15 cellular contexts compared by ENCODE assay signal in genomic region chr12:51188359-51189051, GRCh38. TPM values are rescaled to one million over a fixed set of nuclear protein-coding genes. Genes with fewer than 3 reads are reported as not detected.
A peak's percentile ranks its signal among the peaks of the same experiment; 100 is the strongest.
DNase-seq lines count a peak whose midpoint lies in the region; ATAC-seq, FAIRE-seq and TF ChIP-seq lines count a peak whose summit lies in the region.
"Had no signal": no experiment of that assay in that cellular context is flagged by ENCODE, and none has a peak within 500 bp of the region (broad histone marks: within the 10 kb centered on the region; RNA-seq: fewer than 3 reads in every experiment).

No MANE protein-coding gene starts in this region.

- H3K27ac ChIP-seq in dorsolateral prefrontal cortex = peak overlapping the region in 2 of 59 donors; percentile 4 to 9
- H3K27ac ChIP-seq: ascending aorta, ovary had no signal

- TF ChIP-seq CTCF in nephron progenitor cell (IDR thresholded peaks at IDR 0.05) (no peak), dorsolateral prefrontal cortex (IDR thresholded peaks at IDR 0.05 in 54 of 56, conservative IDR thresholded peaks at IDR 0.05 in 2 of 56; ENCODE audit: low read depth in 1 of 56, partially characterized antibody in 56 of 56) (no peak)

- H3K27me3 ChIP-seq in dorsolateral prefrontal cortex = no peaks in the 10 kb centered on the region
- H3K27me3 ChIP-seq: ascending aorta, ovary had no signal

- DNase-seq in GM18507 (ENCODE audit: extremely low spot score, insufficient read length, low read depth) (peak; percentile 45), myocyte (ENCODE audit: low read depth) (peak; percentile 90), nephron progenitor cell (no peak), anterior cingulate cortex (lab: John Stamatoyannopoulos, UW) (no peak), dorsolateral prefrontal cortex (no peak)
- DNase-seq: activated CD8-positive, alpha-beta T cell treated with anti-CD3 and anti-CD28 coated beads for 36 hours; DMS 273 treated with DMSO at 0.1 percent for 48 hours; NCI-H187; ovary; SHP77 treated with DMSO at 0.1 percent for 48 hours had no signal

- H3K9me3 Mint-ChIP-seq in nephron progenitor cell = no peaks in the 10 kb centered on the region
- H3K9me3 Mint-ChIP-seq: activated CD8-positive, alpha-beta T cell treated with anti-CD3 and anti-CD28 coated beads for 36 hours had no signal

- no peak overlapping the region for H3K27ac Mint-ChIP-seq in nephron progenitor cell
- H3K27ac Mint-ChIP-seq: activated CD8-positive, alpha-beta T cell treated with anti-CD3 and anti-CD28 coated beads for 36 hours had no signal

- no peak overlapping the region for H3K4me3 ChIP-seq in dorsolateral prefrontal cortex
- H3K4me3 ChIP-seq: ascending aorta, ovary had no signal

- H3K27me3 Mint-ChIP-seq in nephron progenitor cell (ENCODE audit: low read depth, poor library complexity) = peaks cover 10% of the 10 kb centered on the region
- H3K27me3 Mint-ChIP-seq: activated CD8-positive, alpha-beta T cell treated with anti-CD3 and anti-CD28 coated beads for 36 hours had no signal

- H3K4me3 Mint-ChIP-seq in nephron progenitor cell = no peak overlapping the region
- H3K4me3 Mint-ChIP-seq: activated CD8-positive, alpha-beta T cell treated with anti-CD3 and anti-CD28 coated beads for 36 hours had no signal

- peaks cover 43% of the 10 kb centered on the region for H3K4me1 Mint-ChIP-seq in nephron progenitor cell

- intact Hi-C loops in dorsolateral prefrontal cortex (cut with DNase I) = no loop called here

- peak; percentile 48 for ATAC-seq in GM21423 (IDR thresholded peaks at IDR 0.05; ENCODE audit: unreplicated experiment)
- peak; percentile 63 for ATAC-seq in HG03432 (IDR thresholded peaks at IDR 0.05; ENCODE audit: unreplicated experiment)
- no peak for ATAC-seq in HG03354 (IDR thresholded peaks at IDR 0.05; ENCODE audit: poor library complexity, severe bottlenecking, unreplicated experiment)
- ATAC-seq: activated CD8-positive, alpha-beta T cell treated with anti-CD3 and anti-CD28 coated beads for 36 hours had no signal

- H3K36me3 Mint-ChIP-seq in nephron progenitor cell (ENCODE audit: low read depth) = no peaks in the 10 kb centered on the region

- FAIRE-seq in GM18507 (lab: Jason Lieb, UNC) = peak; percentile 88
- FAIRE-seq: endothelial cell of umbilical vein had no signal

RNA-seq across cellular contexts. Expression of gene TFCP2, which starts 15.6 kb away (rescaled TPM):
- total RNA-seq in myocyte (15.2 and 17.2 TPM in 2 replicates), dorsolateral prefrontal cortex (10 to 100 TPM; 24.3 to 46.0 (median 36.2) TPM)
- polyA plus RNA-seq in myocyte (2012) = 25.8 TPM

RNA-seq across cellular contexts. Expression of gene POU6F1, which starts 29.4 kb away (rescaled TPM):
- total RNA-seq in myocyte (5.1 and 5.3 TPM in 2 replicates), dorsolateral prefrontal cortex (100 to 1,000 TPM in 9 of 120 experiments, 10 to 100 TPM in 111; 55.9 to 145 (median 76.9) TPM)
- 4.1 TPM for polyA plus RNA-seq in myocyte (2012)

RNA-seq across cellular contexts. Expression of gene DAZAP2, which starts 50.1 kb away (rescaled TPM):
- total RNA-seq in myocyte = 166 and 178 TPM in 2 replicates
- polyA plus RNA-seq in myocyte (2012) = 179 TPM
- 100 to 1,000 TPM in 119 of 120 experiments, 10 to 100 TPM in 1; 91.8 to 231 (median 151) TPM for total RNA-seq in dorsolateral prefrontal cortex

Comparison
In these comparisons a context has a peak if more than half of its experiments do, and no peak if none do; other contexts are left out.
1. DNase-seq: peak in GM18507 (single experiment) and myocyte (single experiment); none in nephron progenitor cell (single experiment), anterior cingulate cortex (0 of 58) and dorsolateral prefrontal cortex (0 of 10).